ENCODE assay signal across 8 cellular contexts in the genomic region with DNA sequence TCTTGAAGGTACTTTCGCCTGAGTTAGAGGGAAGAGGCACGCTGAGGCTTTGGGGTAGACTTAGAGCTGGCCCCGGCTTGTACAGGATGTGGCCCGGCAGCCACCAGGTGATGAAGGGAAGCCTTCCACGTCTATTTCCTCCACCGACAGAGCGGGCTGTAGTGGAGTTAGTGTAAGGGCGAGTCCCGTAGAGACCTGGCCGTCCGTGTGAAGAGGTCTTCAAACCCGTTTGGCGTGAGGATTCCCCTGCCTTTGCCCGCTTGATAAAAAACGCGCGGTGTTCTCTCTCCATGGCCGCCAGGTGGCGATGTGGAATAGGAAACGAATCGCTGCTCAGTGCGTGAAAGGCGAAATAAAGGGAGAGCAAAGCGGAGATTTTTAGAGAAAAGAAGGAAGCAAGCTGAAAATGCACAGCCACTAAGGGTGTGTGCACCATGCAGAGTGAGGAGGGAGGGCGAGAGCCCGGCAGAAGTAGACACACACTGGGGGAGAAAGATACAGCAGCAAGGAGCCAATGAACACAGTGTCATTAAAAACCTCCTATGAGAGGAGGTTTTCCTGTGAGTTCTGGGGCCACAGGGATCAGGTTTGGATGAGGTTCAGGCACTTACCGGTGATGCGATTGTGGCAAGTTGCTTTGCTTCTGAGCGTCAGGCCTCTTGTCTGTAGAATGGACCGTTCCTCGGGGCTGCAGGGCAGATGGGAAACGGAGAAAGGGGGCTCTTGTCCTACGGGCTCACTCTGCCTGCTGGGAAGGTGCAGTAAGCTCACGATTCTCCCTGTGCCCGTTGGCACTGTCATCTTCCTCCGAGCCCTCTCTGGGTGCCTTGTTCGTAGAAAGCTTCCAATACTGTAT. TPM values are rescaled to one million over a fixed set of nuclear protein-coding genes. Genes with fewer than 3 reads are reported as not detected.
DNase-seq lines count a peak whose midpoint lies in the region; TF ChIP-seq lines count a peak whose summit lies in the region.

No MANE protein-coding gene starts in this region.

- H3K36me3 Mint-ChIP-seq in endothelial cell (ENCODE audit: low read depth, unreplicated experiment), result no peaks in the 10 kb centered on the region

- no peak overlapping the region for H3K27ac Mint-ChIP-seq in endothelial cell (ENCODE audit: unreplicated experiment)

- peaks cover 17% of the 10 kb centered on the region for H3K4me1 Mint-ChIP-seq in endothelial cell (ENCODE audit: unreplicated experiment)

- no peaks in the 10 kb centered on the region for H3K9me3 Mint-ChIP-seq in endothelial cell (ENCODE audit: unreplicated experiment)

- DNase-seq in Ammon's horn (ENCODE audit: low spot score), result peak; percentile 88
- DNase-seq in GM19238 (ENCODE audit: insufficient read length, low spot score), result peak; percentile 63
- DNase-seq in HK-2 (ENCODE audit: unreplicated experiment), result peak; percentile 62
- peak; percentile 39 to 64 for DNase-seq in NOMO-1 (lab: John Stamatoyannopoulos, UW; ENCODE audit: unreplicated experiment in 2 of 2)
- peak; percentile 36 to 64 (median 54) for DNase-seq in activated CD8-positive, alpha-beta memory T cell treated with anti-CD3 and anti-CD28 coated beads for 48 hours (ENCODE audit: low read depth in 2 of 3, low spot score in 2 of 3)
- DNase-seq in endothelial cell (ENCODE audit: low spot score), result peak; percentile 84
- peak; percentile 67 for DNase-seq in mucosa of gallbladder (ENCODE audit: low spot score)
- DNase-seq in stimulated activated CD8-positive, alpha-beta memory T cell treated with anti-CD3 and anti-CD28 coated beads, Interleukin-7, amount 100 ng/mL, for 1 hour (ENCODE audit: low read depth in 2 of 2), result peak; percentile 13 to 34

- peaks cover 2% of the 10 kb centered on the region for H3K27me3 Mint-ChIP-seq in endothelial cell (ENCODE audit: unreplicated experiment)

- peak; percentile 92 for TF ChIP-seq CTCF in endothelial cell (IDR thresholded peaks at IDR 0.05; ENCODE audit: unreplicated experiment)

- H3K4me3 Mint-ChIP-seq in endothelial cell (ENCODE audit: unreplicated experiment), result no peak overlapping the region

RNA-seq across cellular contexts. Expression of a gene that starts 34.2 kb away (rescaled TPM):
- total RNA-seq in endothelial cell (ENCODE audit: unreplicated experiment) (3.6 TPM), mucosa of gallbladder (10.3 TPM)

RNA-seq across cellular contexts. Expression of a gene that starts 59.0 kb away (rescaled TPM):
- total RNA-seq in endothelial cell (ENCODE audit: unreplicated experiment) (not detected), mucosa of gallbladder (not detected)

Comparison
In these comparisons a context has a peak if more than half of its experiments do, and no peak if none do; other contexts are left out.
1. Peak in every context shown above with its lines: DNase-seq.
2. DNase-seq: peak in every context shown above with its lines; median percentile 88 in Ammon's horn; 84 in endothelial cell; 67 in mucosa of gallbladder; 63 in GM19238; 62 in HK-2; 54 in activated CD8-positive, alpha-beta memory T cell treated with anti-CD3 and anti-CD28 coated beads for 48 hours; 52 in NOMO-1; 24 in stimulated activated CD8-positive, alpha-beta memory T cell treated with anti-CD3 and anti-CD28 coated beads, Interleukin-7, amount 100 ng/mL, for 1 hour.